21 cellular contexts compared by ENCODE assay signal in genomic region chr2:127130421-127130820, GRCh38. TPM values are rescaled to one million over a fixed set of nuclear protein-coding genes. Genes with fewer than 3 reads are reported as not detected.
DNase-seq lines count a peak whose midpoint lies in the region; TF ChIP-seq lines count a peak whose summit lies in the region.
"Had no signal": no experiment of that assay in that cellular context is flagged by ENCODE, and none has a peak within 500 bp of the region (broad histone marks: within the 10 kb centered on the region; RNA-seq: fewer than 3 reads in every experiment).

No MANE protein-coding gene starts in this region.

- H3K27me3 Mint-ChIP-seq in osteocyte (ENCODE audit: unreplicated experiment): no peaks in the 10 kb centered on the region

- no peak overlapping the region for H3K4me3 ChIP-seq in A673 (ENCODE audit: low read depth, low read length, poor library complexity, severe bottlenecking)
- no peak overlapping the region for H3K4me3 ChIP-seq in WERI-Rb-1 (ENCODE audit: low read depth, low read length)
- no peak overlapping the region for H3K4me3 ChIP-seq in fibroblast of villous mesenchyme (ENCODE audit: low read depth, low read length)

- H3K27ac Mint-ChIP-seq in osteocyte (ENCODE audit: unreplicated experiment): no peak overlapping the region

- H3K36me3 ChIP-seq in A673 (ENCODE audit: insufficient read depth, low read length, poor library complexity, severe bottlenecking): no peaks in the 10 kb centered on the region
- no peaks in the 10 kb centered on the region for H3K36me3 ChIP-seq in WERI-Rb-1

- H3K4me1 Mint-ChIP-seq in osteocyte (ENCODE audit: unreplicated experiment): peaks cover 7% of the 10 kb centered on the region

- DNase-seq in A673 (ENCODE audit: low spot score): no peak
- DNase-seq in WERI-Rb-1: no peak
- no peak for DNase-seq in fibroblast of villous mesenchyme (ENCODE audit: low read depth)
- DNase-seq in osteocyte (ENCODE audit: extremely low spot score, unreplicated experiment): no peak
- no peak for DNase-seq in NCI-H1694 treated with DMSO at 0.1 percent for 48 hours (lab: John Stamatoyannopoulos, UW)
- DNase-seq in NCI-H2196 treated with DMSO at 0.1 percent for 48 hours (lab: John Stamatoyannopoulos, UW; ENCODE audit: unreplicated experiment): no peak
- no peak for DNase-seq in GF-D8 (lab: John Stamatoyannopoulos, UW)
- no peak for DNase-seq in NCI-H524 (lab: John Stamatoyannopoulos, UW)
- DNase-seq: ACHN, Calu3, DND-41, HCEC 1CT, Karpas-422, NCI-H1092 treated with DMSO at 0.1 percent for 48 hours, NCI-H1436, NCI-H187 treated with DMSO at 0.1 percent for 48 hours, NCI-H2171 treated with DMSO at 0.1 percent for 48 hours, NCI-H524 treated with DMSO at 0.1 percent for 48 hours, NCI-H774, SK-N-SH had no signal

- no peak overlapping the region for H3K27ac ChIP-seq in A673 (ENCODE audit: low read depth, low read length, poor library complexity, severe bottlenecking)
- peak overlapping the region; percentile 79 for H3K27ac ChIP-seq in WERI-Rb-1
- H3K27ac ChIP-seq: 22Rv1 had no signal

- no peaks in the 10 kb centered on the region for H3K36me3 Mint-ChIP-seq in osteocyte (ENCODE audit: unreplicated experiment)

- H3K27me3 ChIP-seq in A673 (replicated peaks; ENCODE audit: insufficient read depth, low read depth, low read length, poor library complexity) (no peaks in the 10 kb centered on the region), WERI-Rb-1 (ENCODE audit: insufficient read depth, low read depth, severe bottlenecking) (no peaks in the 10 kb centered on the region)

- no peaks in the 10 kb centered on the region for H3K9me3 ChIP-seq in A673 (ENCODE audit: low read depth, low read length, poor library complexity, severe bottlenecking)
- H3K9me3 ChIP-seq in WERI-Rb-1 (ENCODE audit: severe bottlenecking): no peaks in the 10 kb centered on the region
- H3K9me3 ChIP-seq: SK-N-SH had no signal

- POLR2A ChIA-PET in A673 (lab: Charles Lee; ENCODE audit: low non-redundant PET): no interaction called here

- CTCF ChIA-PET in A673 (lab: Charles Lee): no interaction called here

- TF ChIP-seq CTCF in A673 (conservative IDR thresholded peaks at IDR 0.05; ENCODE audit: low read depth, low read length) (0 out of 2 replicates have a peak, but pooled peaks have one; percentile 10), WERI-Rb-1 (IDR thresholded peaks at IDR 0.05; ENCODE audit: low read depth, low read length) (no peak), fibroblast of villous mesenchyme (IDR thresholded peaks at IDR 0.05; ENCODE audit: insufficient read depth, low read depth, low read length) (peak; percentile 20), osteocyte (IDR thresholded peaks at IDR 0.05) (peak; percentile 12)

- no peaks in the 10 kb centered on the region for H3K9me3 Mint-ChIP-seq in osteocyte (ENCODE audit: unreplicated experiment)

- no TSS peak for BruUV-seq in A673 (replicated peaks; lab: Mats Ljungman, UMichigan)

- H3K4me1 ChIP-seq in A673 (ENCODE audit: insufficient read depth, low read length, poor library complexity, severe bottlenecking): no peaks in the 10 kb centered on the region

- no peak overlapping the region for H3K4me3 Mint-ChIP-seq in osteocyte (ENCODE audit: unreplicated experiment)

- intact Hi-C loops in A673 (cut with micrococcal nuclease; ENCODE audit: unreplicated experiment): no loop called here

RNA-seq across cellular contexts. Expression of gene BIN1, which starts 23.5 kb away (rescaled TPM):
- 34.1 and 36.2 TPM in 2 replicates for total RNA-seq in A673 (2021)
- 75.6 and 85.4 TPM in 2 replicates for total RNA-seq in fibroblast of villous mesenchyme
- 101 TPM in 2 replicates for total RNA-seq in osteocyte
